Comparison of ENCODE assay signal across 8 cellular contexts in genomic region chr11:113876074-113876797, GRCh38. TPM values are rescaled to one million over a fixed set of nuclear protein-coding genes. Genes with fewer than 3 reads are reported as not detected.
DNase-seq lines count a peak whose midpoint lies in the region; ATAC-seq and TF ChIP-seq lines count a peak whose summit lies in the region.

No MANE protein-coding gene starts in this region.

- peak overlapping the region; percentile 95 for H2AFZ ChIP-seq in hepatocyte

- no peaks in the 10 kb centered on the region for H3K9me2 ChIP-seq in hepatocyte (replicated peaks; ENCODE audit: insufficient read depth)

- TF ChIP-seq CTCF in WI38 (IDR thresholded peaks at IDR 0.05; ENCODE audit: low read depth, low read length): no peak
- no peak for TF ChIP-seq CTCF in hepatocyte (IDR thresholded peaks at IDR 0.05; ENCODE audit: poor library complexity)

- peaks cover 12% of the 10 kb centered on the region for H3K4me1 ChIP-seq in hepatocyte (ENCODE audit: insufficient read depth)

- H3K27ac ChIP-seq in hepatocyte: peak overlapping the region; percentile 96

- H3K4me1 Mint-ChIP-seq in stimulated activated effector memory CD8-positive, alpha-beta T cell treated with anti-CD3 and anti-CD28 coated beads, Interleukin-12 subunit alpha, Interleukin-12 subunit beta, amount 100 ng/mL, for 72 hours: peaks cover 48% of the 10 kb centered on the region

- peak overlapping the region; percentile 94 for H3K27ac Mint-ChIP-seq in stimulated activated effector memory CD8-positive, alpha-beta T cell treated with anti-CD3 and anti-CD28 coated beads, Interleukin-12 subunit alpha, Interleukin-12 subunit beta, amount 100 ng/mL, for 72 hours

- peaks cover 42% of the 10 kb centered on the region for H3K36me3 Mint-ChIP-seq in stimulated activated effector memory CD8-positive, alpha-beta T cell treated with anti-CD3 and anti-CD28 coated beads, Interleukin-12 subunit alpha, Interleukin-12 subunit beta, amount 100 ng/mL, for 72 hours

- H3K4me3 Mint-ChIP-seq in stimulated activated effector memory CD8-positive, alpha-beta T cell treated with anti-CD3 and anti-CD28 coated beads, Interleukin-12 subunit alpha, Interleukin-12 subunit beta, amount 100 ng/mL, for 72 hours: peak overlapping the region; percentile 86

- no peaks in the 10 kb centered on the region for H3K36me3 ChIP-seq in hepatocyte (replicated peaks; ENCODE audit: insufficient read depth, low read depth)

- 90% methylated on average over 24 of the region's 24 CpGs for WGBS in hepatocyte (ENCODE audit: low lambda C conversion rate, missing lambda C conversion rate)

- DNase-seq in NCI-H2029 (lab: John Stamatoyannopoulos, UW): peak; percentile 16
- DNase-seq in NCI-H2029 treated with DMSO at 0.1 percent for 48 hours (lab: John Stamatoyannopoulos, UW): no peak
- DNase-seq in hepatocyte (ENCODE audit: low spot score): no peak
- no peak for DNase-seq in stimulated activated effector memory CD8-positive, alpha-beta T cell treated with anti-CD3 and anti-CD28 coated beads, Interleukin-12 subunit alpha, Interleukin-12 subunit beta, amount 100 ng/mL, for 72 hours (ENCODE audit: low spot score in 2 of 2)
- no peak for DNase-seq in pons (ENCODE audit: low spot score)

- no peak for TF ChIP-seq POLR2A in GM18505 (IDR thresholded peaks at IDR 0.05; ENCODE audit: borderline replicate concordance, extremely low read depth, insufficient read depth, insufficient read length)

- peaks cover 34% of the 10 kb centered on the region for H3K79me2 ChIP-seq in hepatocyte

- no peaks in the 10 kb centered on the region for H3K27me3 ChIP-seq in hepatocyte

- no peak for ATAC-seq in stimulated activated effector memory CD8-positive, alpha-beta T cell treated with anti-CD3 and anti-CD28 coated beads, Interleukin-12 subunit alpha, Interleukin-12 subunit beta, amount 100 ng/mL, for 72 hours
- ATAC-seq in GM18505 (IDR thresholded peaks at IDR 0.05; ENCODE audit: unreplicated experiment) (no peak), HG03565 (IDR thresholded peaks at IDR 0.05; ENCODE audit: unreplicated experiment) (no peak)

- H3K4me3 ChIP-seq in WI38 (ENCODE audit: low read depth, low read length): peak overlapping the region; percentile 67
- H3K4me3 ChIP-seq in hepatocyte: peak overlapping the region; percentile 56

- peak overlapping the region; percentile 79 for H3K4me2 ChIP-seq in hepatocyte

- H4K20me1 ChIP-seq in hepatocyte (ENCODE audit: insufficient read depth, poor library complexity, severe bottlenecking): peaks cover 4% of the 10 kb centered on the region

- H3K9me3 Mint-ChIP-seq in stimulated activated effector memory CD8-positive, alpha-beta T cell treated with anti-CD3 and anti-CD28 coated beads, Interleukin-12 subunit alpha, Interleukin-12 subunit beta, amount 100 ng/mL, for 72 hours: no peaks in the 10 kb centered on the region

- no peaks in the 10 kb centered on the region for H3K9me3 ChIP-seq in hepatocyte (ENCODE audit: low read depth)

RNA-seq across cellular contexts. Expression of gene USP28, which starts 0.9 kb away (rescaled TPM):
- 32.1 and 39.5 TPM in 2 replicates for total RNA-seq in hepatocyte
- 12.5 and 16.1 TPM in 2 replicates for polyA plus RNA-seq in hepatocyte

RNA-seq across cellular contexts. Expression of gene HTR3B, which starts 28.4 kb away (rescaled TPM):
- total RNA-seq in hepatocyte: 0.16 and 0.77 TPM in 2 replicates
- polyA plus RNA-seq in hepatocyte: 0.42 TPM in 1 of 2 replicates, not detected in the other
